In genomic region chrX:1673337-1673736, GRCh38 we compare ENCODE assay signal across 9 cellular contexts. TPM values are rescaled to one million over a fixed set of nuclear protein-coding genes. Genes with fewer than 3 reads are reported as not detected.
A peak's percentile ranks its signal among the peaks of the same experiment; 100 is the strongest.
DNase-seq lines count a peak whose midpoint lies in the region; ATAC-seq, FAIRE-seq and TF ChIP-seq lines count a peak whose summit lies in the region.
"Had no signal": no experiment of that assay in that cellular context is flagged by ENCODE, and none has a peak within 500 bp of the region (broad histone marks: within the 10 kb centered on the region; RNA-seq: fewer than 3 reads in every experiment).

No MANE protein-coding gene starts in this region.

- no peak overlapping the region for H3K4me3 Mint-ChIP-seq in neural crest cell

- H3K79me2 ChIP-seq in PC-9 (ENCODE audit: low read depth): no peaks in the 10 kb centered on the region

- intact Hi-C loops in PC-9 (cut with micrococcal nuclease; ENCODE audit: unreplicated experiment): no loop called here

- FAIRE-seq in A204.1 (lab: Jason Lieb, UNC) (peak; percentile 87), bronchial epithelial cell (lab: Jason Lieb, UNC) (no peak)

- TF ChIP-seq CTCF in GM12864 (IDR thresholded peaks at IDR 0.05; ENCODE audit: low read depth, low read length, missing control alignments): peak; percentile 84
- peak; percentile 85 for TF ChIP-seq CTCF in PC-9 (conservative IDR thresholded peaks at IDR 0.05)
- TF ChIP-seq CTCF in bronchial epithelial cell (IDR thresholded peaks at IDR 0.05; ENCODE audit: insufficient read depth, low read length, severe bottlenecking): peak; percentile 29
- TF ChIP-seq CTCF in neural crest cell (conservative IDR thresholded peaks at IDR 0.05): peak; percentile 78

- no peaks in the 10 kb centered on the region for H4K20me1 ChIP-seq in PC-9 (ENCODE audit: insufficient read depth)

- H3K4me1 ChIP-seq in PC-9 (replicated peaks; ENCODE audit: insufficient read depth): no peaks in the 10 kb centered on the region

- no peaks in the 10 kb centered on the region for H3K9me3 ChIP-seq in PC-9 (ENCODE audit: insufficient read depth, low read depth)

- DNase-seq in GM12864 (ENCODE audit: low read depth) (no peak), PC-9 (no peak), bronchial epithelial cell (ENCODE audit: low read depth) (no peak), neural crest cell (ENCODE audit: low read depth, low spot score) (peak; percentile 41), foreskin melanocyte (no peak)

- no peak overlapping the region for H2AFZ ChIP-seq in PC-9

- no peaks in the 10 kb centered on the region for H3F3A ChIP-seq in PC-9 (ENCODE audit: insufficient read depth, low read depth)

- no peaks in the 10 kb centered on the region for H3K9me3 Mint-ChIP-seq in neural crest cell

- CTCF ChIA-PET in PC-9 (lab: Charles Lee): no interaction called here

- H3K4me3 ChIP-seq in GM12864 (ENCODE audit: low read depth, low read length): no peak overlapping the region
- no peak overlapping the region for H3K4me3 ChIP-seq in PC-9
- H3K4me3 ChIP-seq in bronchial epithelial cell (ENCODE audit: low read depth, low read length): no peak overlapping the region

- H3K27ac Mint-ChIP-seq in neural crest cell (ENCODE audit: unreplicated experiment): no peak overlapping the region

- no peaks in the 10 kb centered on the region for H3K36me3 ChIP-seq in PC-9 (ENCODE audit: low read depth)
- no peaks in the 10 kb centered on the region for H3K36me3 ChIP-seq in bronchial epithelial cell (ENCODE audit: control insufficient read depth, insufficient read depth, low read length)

- peaks cover 5% of the 10 kb centered on the region for H3K4me1 Mint-ChIP-seq in neural crest cell

- POLR2A ChIA-PET in PC-9 (lab: Charles Lee; ENCODE audit: unreplicated experiment): no interaction called here

- no peak overlapping the region for H3K4me2 ChIP-seq in PC-9

- H3K36me3 Mint-ChIP-seq in neural crest cell (ENCODE audit: low read depth): peaks cover 3% of the 10 kb centered on the region

- H3K27me3 ChIP-seq in PC-9 (ENCODE audit: insufficient read depth, low read depth) (peaks cover 43% of the 10 kb centered on the region), bronchial epithelial cell (ENCODE audit: control insufficient read depth, insufficient read depth, low read length) (no peaks in the 10 kb centered on the region)

- no peaks in the 10 kb centered on the region for H3K9me2 ChIP-seq in PC-9 (ENCODE audit: insufficient read depth)

- no TSS peak for BruUV-seq in PC-9 (replicated peaks; lab: Mats Ljungman, UMichigan)

- H3K27ac ChIP-seq in PC-9: no peak overlapping the region

- no peaks in the 10 kb centered on the region for H3K27me3 Mint-ChIP-seq in neural crest cell (ENCODE audit: low read depth)

- no peak for ATAC-seq in GM18867 (IDR thresholded peaks at IDR 0.05; ENCODE audit: unreplicated experiment)
- no peak for ATAC-seq in HG02678 (IDR thresholded peaks at IDR 0.05; ENCODE audit: unreplicated experiment)

RNA-seq across cellular contexts. Expression of gene ASMT, which starts 58.5 kb away (rescaled TPM):
- not detected in 2 replicates for total RNA-seq in PC-9 (2021)
- total RNA-seq in bronchial epithelial cell: under 0.01 and 0.13 TPM in 2 replicates
- 0.44 TPM in 1 of 2 replicates, not detected in the other for total RNA-seq in neural crest cell
- total RNA-seq: glomerular endothelial cell had no signal

Comparison
In these comparisons a context has a peak if more than half of its experiments do, and no peak if none do; other contexts are left out.
1. CTCF ChIP-seq: peak in every context shown above with its lines; median percentile 85 in PC-9; 84 in GM12864; 78 in neural crest cell; 29 in bronchial epithelial cell.